18 cellular contexts compared by ENCODE assay signal in the genomic region with DNA sequence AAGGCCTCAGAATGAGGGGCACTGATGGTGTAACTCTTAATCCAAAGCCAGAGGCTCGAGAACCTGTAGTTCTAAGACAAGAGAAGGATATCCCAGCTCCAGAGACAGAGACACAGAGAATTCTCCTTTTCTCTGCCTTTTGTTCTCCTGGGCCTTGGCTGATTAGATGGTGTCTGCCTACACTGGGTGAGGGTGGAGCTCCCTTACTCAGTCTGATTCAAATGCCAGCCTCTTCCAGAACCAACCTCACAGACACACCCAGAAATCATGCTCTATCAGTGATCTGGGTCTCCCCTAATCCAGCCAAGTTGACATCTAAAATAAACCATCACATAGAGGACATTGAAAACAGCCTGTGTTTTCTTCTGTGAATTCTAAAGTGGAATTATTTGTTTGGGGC.
"Had no signal": no experiment of that assay in that cellular context is flagged by ENCODE, and none has a peak within 500 bp of the region (broad histone marks: within the 10 kb centered on the region; RNA-seq: fewer than 3 reads in every experiment).

No MANE protein-coding gene starts in this region.

- H3K4me3 ChIP-seq: lung, sigmoid colon, smooth muscle cell, stomach, suprapubic skin, tibial nerve had no signal

- H3K4me1 ChIP-seq: foreskin keratinocyte, tibial nerve had no signal

- H3K9me3 ChIP-seq: sigmoid colon, stomach, suprapubic skin, tibial nerve had no signal

- H3K36me3 ChIP-seq: sigmoid colon, suprapubic skin, tibial nerve had no signal

- H3K27ac ChIP-seq: foreskin keratinocyte, sigmoid colon, stomach, suprapubic skin, tibial nerve had no signal

- H3K27me3 ChIP-seq: foreskin keratinocyte, sigmoid colon, stomach, suprapubic skin, tibial nerve had no signal

- DNase-seq: activated CD4-positive, alpha-beta T cell treated with anti-CD3 and anti-CD28 coated beads, Interleukin-2, amount 50 U/mL, for 4 hours; activated CD8-positive, alpha-beta memory T cell treated with anti-CD3 and anti-CD28 coated beads, Interleukin-2, amount 50 U/mL, for 48 hours; activated naive CD4-positive, alpha-beta T cell treated with Interleukin-2 at 50 U/mL for 16 hours; activated naive CD8-positive, alpha-beta T cell treated with anti-CD3 and anti-CD28 coated beads for 36 hours; activated T-cell treated with anti-CD3 and anti-CD28 coated beads, Interleukin-2, amount 50 U/mL, for 48 hours; foreskin keratinocyte; kidney; natural killer cell; retina; sigmoid colon; stimulated activated CD4-positive, alpha-beta T cell treated with anti-CD3 and anti-CD28 coated beads, Interleukin-15, amount 100 ng/mL, for 24 hours; stomach had no signal

- ATAC-seq: foreskin keratinocyte; natural killer cell; stimulated activated memory B cell treated with anti-CD40 and anti-IgM and Interleukin-4, amounts not matched to agents 10 μg/mL and 1 μg/mL and 100 μg/mL, for 72 hours; WTC11 had no signal
